In genomic region chr17:78665385-78665951, GRCh38 we compare ENCODE assay signal across 10 cellular contexts.
A peak's percentile ranks its signal among the peaks of the same experiment; 100 is the strongest.
DNase-seq lines count a peak whose midpoint lies in the region; TF ChIP-seq lines count a peak whose summit lies in the region.
"Had no signal": no experiment of that assay in that cellular context is flagged by ENCODE, and none has a peak within 500 bp of the region (broad histone marks: within the 10 kb centered on the region; RNA-seq: fewer than 3 reads in every experiment).

No MANE protein-coding gene starts in this region.

- H3K4me3 ChIP-seq in Jurkat, Clone E6-1 (ENCODE audit: low read length): peak overlapping the region; percentile 22
- no peak overlapping the region for H3K4me3 ChIP-seq in neuronal stem cell (ENCODE audit: low read length in 2 of 2)
- H3K4me3 ChIP-seq: GM23338 had no signal

- peak overlapping the region; percentile 83 to 97 (median 91) for H3K27ac Mint-ChIP-seq in CD14-positive monocyte
- H3K27ac Mint-ChIP-seq in dendritic cell treated with granulocyte-macrophage colony-stimulating factor and Interleukin-4, amounts not matched to agents 40 ng/mL and 50 ng/mL, for 4 days: peak overlapping the region; percentile 94
- H3K27ac Mint-ChIP-seq: GM23338 had no signal

- no peak overlapping the region for H3K9ac ChIP-seq in neuronal stem cell (ENCODE audit: low read depth, low read length, poor library complexity)

- DNase-seq in CD14-positive monocyte (ENCODE audit: low spot score) (no peak), neuronal stem cell (ENCODE audit: low spot score) (no peak), hepatic stellate cell (ENCODE audit: low spot score) (no peak), pons (ENCODE audit: low spot score) (no peak), cerebellum (ENCODE audit: low spot score) (no peak)
- no peak for DNase-seq in Jurkat, Clone E6-1 (ENCODE audit: low read depth, low spot score)
- no peak for DNase-seq in stimulated activated CD4-positive, alpha-beta T cell treated with anti-CD3 and anti-CD28 coated beads, Interleukin-1b, Interleukin-23, amount 100 ng/mL, for 48 hours
- DNase-seq: NCI-H2081 treated with DMSO at 0.1 percent for 48 hours had no signal

- no peak overlapping the region for H3K18ac ChIP-seq in neuronal stem cell (ENCODE audit: low read length)

- H3K79me1 ChIP-seq in neuronal stem cell (ENCODE audit: low read depth, low read length): peaks cover 4% of the 10 kb centered on the region

- H3K4me1 ChIP-seq in neuronal stem cell (ENCODE audit: control insufficient read depth in 2 of 2, insufficient read depth in 1 of 2, low read depth in 1 of 2, low read length in 2 of 2): peaks cover 4 to 8% of the 10 kb centered on the region in 2 donors

- no peak overlapping the region for H4K8ac ChIP-seq in neuronal stem cell (ENCODE audit: low read depth, low read length)

- no CpG with 5 or more reads among the region's 15 CpGs for WGBS in neuronal stem cell (ENCODE audit: extremely low coverage in 2 of 2, insufficient read length in 2 of 2, insufficient replicate concordance in 1 of 2), 2 donors

- no peak overlapping the region for H3K27ac ChIP-seq in neuronal stem cell (replicated peaks; ENCODE audit: low read length)

- no peak for TF ChIP-seq CTCF in CD14-positive monocyte (IDR thresholded peaks at IDR 0.05)

- no peaks in the 10 kb centered on the region for H3K27me3 ChIP-seq in neuronal stem cell (ENCODE audit: control insufficient read depth in 3 of 3, insufficient read depth in 3 of 3, low read depth in 1 of 3, low read length in 3 of 3)

- H3K36me3 Mint-ChIP-seq in CD14-positive monocyte: peaks cover 21 to 30% of the 10 kb centered on the region in 2 donors
- H3K36me3 Mint-ChIP-seq in dendritic cell treated with granulocyte-macrophage colony-stimulating factor and Interleukin-4, amounts not matched to agents 40 ng/mL and 50 ng/mL, for 4 days (ENCODE audit: low read depth): peaks cover 38% of the 10 kb centered on the region

- no peak overlapping the region for H2BK15ac ChIP-seq in neuronal stem cell (ENCODE audit: low read length)

- no peak overlapping the region for H4K91ac ChIP-seq in neuronal stem cell (ENCODE audit: low read depth, low read length, poor library complexity)

- H3K4me1 Mint-ChIP-seq in CD14-positive monocyte: peaks cover 27% of the 10 kb centered on the region
- peaks cover 49% of the 10 kb centered on the region for H3K4me1 Mint-ChIP-seq in dendritic cell treated with granulocyte-macrophage colony-stimulating factor and Interleukin-4, amounts not matched to agents 40 ng/mL and 50 ng/mL, for 4 days (ENCODE audit: low read depth)

- no peak overlapping the region for H3K14ac ChIP-seq in neuronal stem cell (ENCODE audit: low read length)

- H3K23ac ChIP-seq in neuronal stem cell (ENCODE audit: low read depth, low read length, poor library complexity): no peak overlapping the region

- peaks cover 0 to 2% (median 0%) of the 10 kb centered on the region in 7 donors for H3K9me3 Mint-ChIP-seq in CD14-positive monocyte
- no peaks in the 10 kb centered on the region for H3K9me3 Mint-ChIP-seq in dendritic cell treated with granulocyte-macrophage colony-stimulating factor and Interleukin-4, amounts not matched to agents 40 ng/mL and 50 ng/mL, for 4 days

- H3K4ac ChIP-seq in neuronal stem cell (ENCODE audit: low read length): no peak overlapping the region

- H2BK120ac ChIP-seq in neuronal stem cell (ENCODE audit: low read depth, low read length): no peak overlapping the region

- H3K4me3 Mint-ChIP-seq in CD14-positive monocyte: peak overlapping the region; percentile 52 to 74
- H3K4me3 Mint-ChIP-seq in dendritic cell treated with granulocyte-macrophage colony-stimulating factor and Interleukin-4, amounts not matched to agents 40 ng/mL and 50 ng/mL, for 4 days: no peak overlapping the region
- H3K4me3 Mint-ChIP-seq: GM23338 had no signal

- H2BK12ac ChIP-seq in neuronal stem cell (ENCODE audit: low read length): no peak overlapping the region

- no peak overlapping the region for H3K4me2 ChIP-seq in neuronal stem cell (ENCODE audit: insufficient read depth, low read length, poor library complexity, severe bottlenecking)
- H3K4me2 ChIP-seq: GM23338 had no signal

- H2AK5ac ChIP-seq in neuronal stem cell (ENCODE audit: low read depth, low read length): no peak overlapping the region

- H3K9me3 ChIP-seq in neuronal stem cell (replicated peaks in 1 of 2; ENCODE audit: control insufficient read depth in 2 of 2, insufficient read depth in 1 of 2, low read depth in 1 of 2, low read length in 2 of 2): no peaks in the 10 kb centered on the region

- peak overlapping the region; percentile 57 for H2AFZ ChIP-seq in neuronal stem cell (ENCODE audit: low read length)
- H2AFZ ChIP-seq: GM23338 had no signal

- H2BK5ac ChIP-seq in neuronal stem cell (ENCODE audit: low read length): no peak overlapping the region

- H3K36me3 ChIP-seq in neuronal stem cell (replicated peaks in 1 of 2; ENCODE audit: control insufficient read depth in 2 of 2, insufficient read depth in 2 of 2, low read length in 2 of 2): no peaks in the 10 kb centered on the region

- peaks cover 0 to 10% (median 8%) of the 10 kb centered on the region in 3 donors for H3K27me3 Mint-ChIP-seq in CD14-positive monocyte (ENCODE audit: low read depth in 3 of 3)
- H3K27me3 Mint-ChIP-seq in dendritic cell treated with granulocyte-macrophage colony-stimulating factor and Interleukin-4, amounts not matched to agents 40 ng/mL and 50 ng/mL, for 4 days: peaks cover 13% of the 10 kb centered on the region

- intact Hi-C loops in CD14-positive monocyte (cut with micrococcal nuclease): loop anchor here in 1 of 2 donors (10.0 kb wide), 1 partner anchor 71 kb away; no protein-coding TSS in a partner anchor
- intact Hi-C loops in dendritic cell treated with granulocyte-macrophage colony-stimulating factor and Interleukin-4, amounts not matched to agents 40 ng/mL and 50 ng/mL, for 4 days (cut with micrococcal nuclease): no loop called here
